ENCODE assay signal across 8 cellular contexts in the genomic region with DNA sequence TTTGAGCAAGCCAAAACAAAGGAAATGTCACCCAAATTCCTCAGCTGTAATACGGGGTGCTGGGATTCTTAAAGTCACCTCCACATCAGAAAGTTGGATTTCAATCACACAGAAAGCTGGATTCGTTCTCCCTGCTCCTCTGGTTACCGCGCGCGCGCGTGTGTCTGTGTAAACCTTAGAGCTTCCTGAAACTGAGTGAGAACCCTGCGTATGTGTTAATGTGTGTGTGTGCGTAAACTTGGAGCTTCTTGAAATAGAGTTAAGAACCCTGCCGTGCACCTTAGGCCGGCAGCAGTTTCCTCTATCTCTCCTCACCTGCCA. TPM values are rescaled to one million over a fixed set of nuclear protein-coding genes. Genes with fewer than 3 reads are reported as not detected.
A peak's percentile ranks its signal among the peaks of the same experiment; 100 is the strongest.
DNase-seq lines count a peak whose midpoint lies in the region; ATAC-seq and TF ChIP-seq lines count a peak whose summit lies in the region.

No MANE protein-coding gene starts in this region.

- intact Hi-C loops in activated T-helper 2 cell treated with anti-CD3 and anti-CD28 coated beads, Interferon-gamma antibody, Interleukin-2, Interleukin-4, amounts not matched to agents 10 μg/mL and 5 μg/mL and 100 μg/mL, durations not matched to agents 14 hours and 24 hours and 36 hours (cut with micrococcal nuclease), result loop anchor here (5.0 kb wide), 1 partner anchor 76 kb away; no protein-coding TSS in a partner anchor
- intact Hi-C loops in left ventricle myocardium superior (cut with micrococcal nuclease), result no loop called here
- intact Hi-C loops in sigmoid colon (cut with DNase I), result loop anchor here (5.0 kb wide), 2 partner anchors 79 to 236 kb away; no protein-coding TSS in a partner anchor

- H3K4me1 ChIP-seq in sigmoid colon, result peaks cover 0 to 11% (median 11%) of the 10 kb centered on the region in 4 donors

- H3K4me3 Mint-ChIP-seq in activated T-helper 2 cell treated with anti-CD3 and anti-CD28 coated beads, Interferon-gamma antibody, Interleukin-2, Interleukin-4, amounts not matched to agents 10 μg/mL and 5 μg/mL and 100 μg/mL, durations not matched to agents 14 hours and 24 hours and 36 hours (ENCODE audit: low read depth), result peak overlapping the region; percentile 88

- H3K27ac Mint-ChIP-seq in activated T-helper 2 cell treated with anti-CD3 and anti-CD28 coated beads, Interferon-gamma antibody, Interleukin-2, Interleukin-4, amounts not matched to agents 10 μg/mL and 5 μg/mL and 100 μg/mL, durations not matched to agents 14 hours and 24 hours and 36 hours, result no peak overlapping the region

- H3K36me3 ChIP-seq in sigmoid colon, result peaks cover 0 to 5% (median 0%) of the 10 kb centered on the region in 4 donors

- TF ChIP-seq CTCF in sigmoid colon (IDR thresholded peaks at IDR 0.05), result no peak

- TF ChIP-seq POLR2A in sigmoid colon (IDR thresholded peaks at IDR 0.05), result no peak

- TF ChIP-seq EP300 in sigmoid colon (IDR thresholded peaks at IDR 0.05), result no peak

- 0 to 1% methylated on average over 12 of the region's 12 CpGs for WGBS in sigmoid colon, 2 donors

- peaks cover 8% of the 10 kb centered on the region for H3K9me3 Mint-ChIP-seq in activated T-helper 2 cell treated with anti-CD3 and anti-CD28 coated beads, Interferon-gamma antibody, Interleukin-2, Interleukin-4, amounts not matched to agents 10 μg/mL and 5 μg/mL and 100 μg/mL, durations not matched to agents 14 hours and 24 hours and 36 hours

- ATAC-seq in left ventricle myocardium superior, result peak; percentile 32

- peak overlapping the region; percentile 68 to 86 (median 70) for H3K4me3 ChIP-seq in sigmoid colon

- DNase-seq in activated CD4-positive, CD25-positive, alpha-beta regulatory T cell treated with anti-CD3 and anti-CD28 coated beads, Interleukin-2, amount 50 U/mL, for 72 hours, result peak; percentile 31
- DNase-seq in activated CD4-positive, CD25-positive, alpha-beta regulatory T cell (lab: John Stamatoyannopoulos, UW), result no peak
- DNase-seq in KBM-7 (peak; percentile 67), left ventricle myocardium superior (peak; percentile 35), sigmoid colon (no peak), GOT3 (lab: John Stamatoyannopoulos, UW) (no peak), ureter (ENCODE audit: low spot score) (no peak)
- DNase-seq in activated T-helper 2 cell treated with anti-CD3 and anti-CD28 coated beads, Interferon-gamma antibody, Interleukin-2, Interleukin-4, amounts not matched to agents 10 μg/mL and 5 μg/mL and 100 μg/mL, durations not matched to agents 14 hours and 24 hours and 36 hours (ENCODE audit: low spot score), result no peak

- H3K4me1 Mint-ChIP-seq in activated T-helper 2 cell treated with anti-CD3 and anti-CD28 coated beads, Interferon-gamma antibody, Interleukin-2, Interleukin-4, amounts not matched to agents 10 μg/mL and 5 μg/mL and 100 μg/mL, durations not matched to agents 14 hours and 24 hours and 36 hours (ENCODE audit: low read depth), result peaks cover 20% of the 10 kb centered on the region

- no peaks in the 10 kb centered on the region for H3K27me3 ChIP-seq in sigmoid colon

- no peaks in the 10 kb centered on the region for H3K9me3 ChIP-seq in sigmoid colon

- H3K27ac ChIP-seq in sigmoid colon, result peak overlapping the region; percentile 48 to 77 (median 64)

- peaks cover 71% of the 10 kb centered on the region for H3K27me3 Mint-ChIP-seq in activated T-helper 2 cell treated with anti-CD3 and anti-CD28 coated beads, Interferon-gamma antibody, Interleukin-2, Interleukin-4, amounts not matched to agents 10 μg/mL and 5 μg/mL and 100 μg/mL, durations not matched to agents 14 hours and 24 hours and 36 hours (ENCODE audit: low read depth)

- in situ Hi-C loops in KBM-7 (cut with MboI; ENCODE audit: low pct_unique_long_range_greater_than_20kb, low sequenced_read_pairs), result no loop called here

- H3K36me3 Mint-ChIP-seq in activated T-helper 2 cell treated with anti-CD3 and anti-CD28 coated beads, Interferon-gamma antibody, Interleukin-2, Interleukin-4, amounts not matched to agents 10 μg/mL and 5 μg/mL and 100 μg/mL, durations not matched to agents 14 hours and 24 hours and 36 hours (ENCODE audit: low read depth), result no peaks in the 10 kb centered on the region

RNA-seq across cellular contexts. Expression of a gene that starts 0.6 kb away (rescaled TPM):
- total RNA-seq in activated T-helper 2 cell treated with anti-CD3 and anti-CD28 coated beads, Interferon-gamma antibody, Interleukin-2, Interleukin-4, amounts not matched to agents 10 μg/mL and 5 μg/mL and 100 μg/mL, durations not matched to agents 14 hours and 24 hours and 36 hours, result 3.2 and 4.6 TPM in 2 replicates
- 10.1 TPM for total RNA-seq in left ventricle myocardium superior
- total RNA-seq in sigmoid colon, result 10 to 100 TPM; 16.6 to 31.0 (median 17.8) TPM
- 10 to 100 TPM in 1 of 3 donors, 1 to 10 TPM in 2; 7.9 to 12.0 (median 8.1) TPM for polyA plus RNA-seq in sigmoid colon
- total RNA-seq in ureter, result 24.5 TPM

RNA-seq across cellular contexts. Expression of a gene that starts 45.0 kb away (rescaled TPM):
- total RNA-seq in activated T-helper 2 cell treated with anti-CD3 and anti-CD28 coated beads, Interferon-gamma antibody, Interleukin-2, Interleukin-4, amounts not matched to agents 10 μg/mL and 5 μg/mL and 100 μg/mL, durations not matched to agents 14 hours and 24 hours and 36 hours, result not detected in 2 replicates
- total RNA-seq in left ventricle myocardium superior, result not detected
- not detected for total RNA-seq in sigmoid colon
- under 1 TPM in 1 of 3 donors, not detected in 2; 0.55 TPM for polyA plus RNA-seq in sigmoid colon
- total RNA-seq in ureter, result not detected

RNA-seq across cellular contexts. Expression of a gene that starts 45.0 kb away (rescaled TPM):
- not detected in 2 replicates for total RNA-seq in activated T-helper 2 cell treated with anti-CD3 and anti-CD28 coated beads, Interferon-gamma antibody, Interleukin-2, Interleukin-4, amounts not matched to agents 10 μg/mL and 5 μg/mL and 100 μg/mL, durations not matched to agents 14 hours and 24 hours and 36 hours
- not detected for total RNA-seq in left ventricle myocardium superior
- total RNA-seq in sigmoid colon, result under 1 TPM in 1 of 4 donors, not detected in 3; 0.16 TPM
- 1 to 10 TPM in 1 of 3 donors, under 1 TPM in 1, not detected in 1; 0.60 to 1.4 TPM for polyA plus RNA-seq in sigmoid colon
- not detected for total RNA-seq in ureter

Comparison
In these comparisons a context has a peak if more than half of its experiments do, and no peak if none do; other contexts are left out.
1. DNase-seq: peak in activated CD4-positive, CD25-positive, alpha-beta regulatory T cell treated with anti-CD3 and anti-CD28 coated beads, Interleukin-2, amount 50 U/mL, for 72 hours (single experiment), KBM-7 (single experiment) and left ventricle myocardium superior (single experiment); none in activated CD4-positive, CD25-positive, alpha-beta regulatory T cell (0 of 4), activated T-helper 2 cell treated with anti-CD3 and anti-CD28 coated beads, Interferon-gamma antibody, Interleukin-2, Interleukin-4, amounts not matched to agents 10 μg/mL and 5 μg/mL and 100 μg/mL, durations not matched to agents 14 hours and 24 hours and 36 hours (single experiment), sigmoid colon (single experiment), GOT3 (single experiment) and ureter (single experiment).